Comparison of ENCODE assay signal across 8 cellular contexts in the genomic region with DNA sequence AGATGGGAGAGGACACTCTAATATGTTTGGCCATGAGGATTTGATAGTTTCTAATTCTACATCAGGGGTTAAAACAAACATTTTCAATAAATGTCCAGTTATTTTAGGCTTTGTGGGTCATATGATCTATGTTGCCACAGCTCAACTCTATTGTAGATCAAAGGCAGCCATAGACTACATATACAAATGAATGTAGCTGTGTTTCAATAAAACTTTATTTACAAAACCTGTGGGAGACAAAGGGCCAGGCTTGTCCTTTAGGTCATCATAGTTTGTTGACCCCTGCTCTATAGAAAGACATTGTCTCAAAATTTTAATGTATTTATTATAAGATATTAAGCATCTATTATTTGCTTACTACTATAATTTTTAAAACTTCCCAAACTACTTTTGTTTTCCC.
"Had no signal": no experiment of that assay in that cellular context is flagged by ENCODE, and none has a peak within 500 bp of the region (broad histone marks: within the 10 kb centered on the region; RNA-seq: fewer than 3 reads in every experiment).

No MANE protein-coding gene starts in this region.

- H3K9ac ChIP-seq: KMS-11 had no signal

- ATAC-seq: HepG2 had no signal

- FAIRE-seq: HepG2, HTR-8/SVneo had no signal

- H3K27ac ChIP-seq: HL-60, KMS-11 had no signal

- DNase-seq: IMR-90, Karpas-422, KBM-7, KG1 had no signal

- H3K4me2 ChIP-seq: KMS-11 had no signal
